In the genomic region with DNA sequence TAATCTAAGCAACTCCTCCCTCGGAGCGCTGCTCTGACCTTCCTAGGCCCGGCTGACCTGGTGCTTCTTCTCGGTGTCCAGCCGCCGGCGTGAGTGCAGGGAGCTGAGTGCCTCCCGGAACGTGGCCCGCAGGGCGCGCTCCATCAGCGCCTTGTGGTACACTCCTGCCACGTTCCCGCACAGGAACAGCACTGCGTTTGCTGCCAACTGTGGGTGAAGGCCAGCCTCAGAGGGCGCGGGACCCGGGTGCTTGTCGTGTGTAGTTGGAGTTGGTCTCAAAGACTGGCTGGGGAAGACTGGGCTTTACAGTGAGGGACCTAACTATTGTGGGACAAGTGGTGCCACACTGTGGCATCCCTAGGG, we compare ENCODE assay signal across 1 cellular context.
TF ChIP-seq lines count a peak whose summit lies in the region.

No MANE protein-coding gene starts in this region.

TF ChIP-seq in IMR-90, 13 proteins besides CTCF, POLR2A, EP300 and RAD21:
- no peak for TF ChIP-seq CEBPB (IDR thresholded peaks at IDR 0.05; ENCODE audit: low read depth, low read length)
- no peak for TF ChIP-seq CHD1 (IDR thresholded peaks at IDR 0.05; ENCODE audit: low read depth, low read length)
- TF ChIP-seq NFE2L2 (IDR thresholded peaks at IDR 0.05; ENCODE audit: low read depth, low read length) = no peak
- no peak for TF ChIP-seq USF2 (IDR thresholded peaks at IDR 0.05; ENCODE audit: low read depth, low read length)
- no peak for TF ChIP-seq FOS (IDR thresholded peaks at IDR 0.05; ENCODE audit: low read depth, low read length)
